ENCODE assay signal across 8 cellular contexts in genomic region chr19:1883784-1884183, GRCh38. TPM values are rescaled to one million over a fixed set of nuclear protein-coding genes. Genes with fewer than 3 reads are reported as not detected.
DNase-seq lines count a peak whose midpoint lies in the region; ATAC-seq and TF ChIP-seq lines count a peak whose summit lies in the region.

No MANE protein-coding gene starts in this region.

- ATAC-seq in naive thymus-derived CD8-positive, alpha-beta T cell: peak; percentile 3 to 4
- ATAC-seq in GM18519 (IDR thresholded peaks at IDR 0.05; ENCODE audit: low FRiP score, unreplicated experiment): no peak

- peaks cover 3 to 7% (median 6%) of the 10 kb centered on the region in 3 donors for H3K36me3 Mint-ChIP-seq in naive thymus-derived CD8-positive, alpha-beta T cell

- H3K36me3 ChIP-seq in MG63: no peaks in the 10 kb centered on the region

- H3K27me3 ChIP-seq in MG63: no peaks in the 10 kb centered on the region

- DNase-seq in AG04449 (ENCODE audit: low read depth, low spot score) (no peak), MG63 (no peak), choroid plexus epithelial cell (ENCODE audit: low read depth) (no peak), NCI-H1930 (lab: John Stamatoyannopoulos, UW) (no peak), NCI-H1092 (lab: John Stamatoyannopoulos, UW) (no peak), DMS53 treated with DMSO at 0.1 percent for 48 hours (lab: John Stamatoyannopoulos, UW; ENCODE audit: unreplicated experiment) (no peak)
- DNase-seq in naive thymus-derived CD8-positive, alpha-beta T cell: peak in 1 of 10 donors; percentile 45

- H3K4me3 ChIP-seq in AG04449 (ENCODE audit: low read depth, low read length): peak overlapping the region; percentile 80
- H3K4me3 ChIP-seq in MG63: peak overlapping the region; percentile 72
- H3K4me3 ChIP-seq in choroid plexus epithelial cell (ENCODE audit: low read depth, low read length): peak overlapping the region; percentile 88

- POLR2A ChIA-PET in AG04449 (lab: Yijun Ruan, JAX): no interaction called here
- POLR2A ChIA-PET in naive thymus-derived CD8-positive, alpha-beta T cell (lab: Charles Lee): interaction anchor here (2.0 to 8.7 kb wide), 7 partner anchors 7 to 58 kb away, joined by 6 to 113 read pairs (median 12); no protein-coding TSS in a partner anchor

- no peaks in the 10 kb centered on the region for H3K27me3 Mint-ChIP-seq in naive thymus-derived CD8-positive, alpha-beta T cell

- H3K27ac Mint-ChIP-seq in naive thymus-derived CD8-positive, alpha-beta T cell: peak overlapping the region; percentile 96 to 100 (median 100)

- peak overlapping the region; percentile 93 to 100 (median 99) for H3K4me3 Mint-ChIP-seq in naive thymus-derived CD8-positive, alpha-beta T cell

- H3K9me3 Mint-ChIP-seq in naive thymus-derived CD8-positive, alpha-beta T cell: peaks cover 0 to 2% (median 0%) of the 10 kb centered on the region in 9 donors

- H3K4me1 Mint-ChIP-seq in naive thymus-derived CD8-positive, alpha-beta T cell: peaks cover 22 to 42% (median 35%) of the 10 kb centered on the region in 4 donors

- CTCF ChIA-PET in AG04449 (lab: Yijun Ruan, JAX): interaction anchor here (3.9 kb wide), 1 partner anchor 13 kb away, joined by 14 read pairs; no protein-coding TSS in a partner anchor

- H3K9me3 ChIP-seq in MG63: no peaks in the 10 kb centered on the region

- no peak for TF ChIP-seq CTCF in AG04449 (IDR thresholded peaks at IDR 0.05; ENCODE audit: insufficient read depth, low read length, missing control alignments)
- no peak for TF ChIP-seq CTCF in choroid plexus epithelial cell (conservative IDR thresholded peaks at IDR 0.05; ENCODE audit: low read depth, low read length)

RNA-seq across cellular contexts. Expression of gene ABHD17A, which starts 1.5 kb away (rescaled TPM):
- total RNA-seq in MG63 (2014; rRNA removed; shearing (Covaris generic); ENCODE audit: low replicate concordance): 51.7 and 70.7 TPM in 2 replicates
- 100 to 1,000 TPM; 106 to 109 TPM for total RNA-seq in naive thymus-derived CD8-positive, alpha-beta T cell
- 100 to 1,000 TPM; 153 to 207 (median 155) TPM for polyA plus RNA-seq in naive thymus-derived CD8-positive, alpha-beta T cell

RNA-seq across cellular contexts. Expression of gene KLF16, which starts 20.4 kb away (rescaled TPM):
- 8.1 and 12.6 TPM in 2 replicates for total RNA-seq in MG63 (2014; rRNA removed; shearing (Covaris generic); ENCODE audit: low replicate concordance)
- total RNA-seq in naive thymus-derived CD8-positive, alpha-beta T cell: 10 to 100 TPM; 18.5 to 19.9 TPM
- under 1 TPM; 0.23 to 0.84 (median 0.36) TPM for polyA plus RNA-seq in naive thymus-derived CD8-positive, alpha-beta T cell

RNA-seq across cellular contexts. Expression of gene ADAT3, which starts 21.4 kb away (rescaled TPM):
- 3.6 TPM in 1 of 2 replicates, not detected in the other for total RNA-seq in MG63 (2014; rRNA removed; shearing (Covaris generic); ENCODE audit: low replicate concordance)
- 1 to 10 TPM; 4.2 to 4.5 TPM for total RNA-seq in naive thymus-derived CD8-positive, alpha-beta T cell
- 1 to 10 TPM; 1.9 to 3.6 (median 3.6) TPM for polyA plus RNA-seq in naive thymus-derived CD8-positive, alpha-beta T cell

RNA-seq across cellular contexts. Expression of gene SCAMP4, which starts 21.4 kb away (rescaled TPM):
- 33.0 and 41.5 TPM in 2 replicates for total RNA-seq in MG63 (2014; rRNA removed; shearing (Covaris generic); ENCODE audit: low replicate concordance)
- 10 to 100 TPM; 20.7 to 23.4 TPM for total RNA-seq in naive thymus-derived CD8-positive, alpha-beta T cell
- polyA plus RNA-seq in naive thymus-derived CD8-positive, alpha-beta T cell: 10 to 100 TPM; 12.1 to 15.5 (median 12.5) TPM

RNA-seq across cellular contexts. Expression of gene REXO1, which starts 35.5 kb away (rescaled TPM):
- 2.2 and 4.4 TPM in 2 replicates for total RNA-seq in MG63 (2014; rRNA removed; shearing (Covaris generic); ENCODE audit: low replicate concordance)
- total RNA-seq in naive thymus-derived CD8-positive, alpha-beta T cell: 10 to 100 TPM; 78.1 to 86.2 TPM
- polyA plus RNA-seq in naive thymus-derived CD8-positive, alpha-beta T cell: 1 to 10 TPM; 2.7 to 6.8 (median 3.1) TPM
